8 cellular contexts compared by ENCODE assay signal in the genomic region with DNA sequence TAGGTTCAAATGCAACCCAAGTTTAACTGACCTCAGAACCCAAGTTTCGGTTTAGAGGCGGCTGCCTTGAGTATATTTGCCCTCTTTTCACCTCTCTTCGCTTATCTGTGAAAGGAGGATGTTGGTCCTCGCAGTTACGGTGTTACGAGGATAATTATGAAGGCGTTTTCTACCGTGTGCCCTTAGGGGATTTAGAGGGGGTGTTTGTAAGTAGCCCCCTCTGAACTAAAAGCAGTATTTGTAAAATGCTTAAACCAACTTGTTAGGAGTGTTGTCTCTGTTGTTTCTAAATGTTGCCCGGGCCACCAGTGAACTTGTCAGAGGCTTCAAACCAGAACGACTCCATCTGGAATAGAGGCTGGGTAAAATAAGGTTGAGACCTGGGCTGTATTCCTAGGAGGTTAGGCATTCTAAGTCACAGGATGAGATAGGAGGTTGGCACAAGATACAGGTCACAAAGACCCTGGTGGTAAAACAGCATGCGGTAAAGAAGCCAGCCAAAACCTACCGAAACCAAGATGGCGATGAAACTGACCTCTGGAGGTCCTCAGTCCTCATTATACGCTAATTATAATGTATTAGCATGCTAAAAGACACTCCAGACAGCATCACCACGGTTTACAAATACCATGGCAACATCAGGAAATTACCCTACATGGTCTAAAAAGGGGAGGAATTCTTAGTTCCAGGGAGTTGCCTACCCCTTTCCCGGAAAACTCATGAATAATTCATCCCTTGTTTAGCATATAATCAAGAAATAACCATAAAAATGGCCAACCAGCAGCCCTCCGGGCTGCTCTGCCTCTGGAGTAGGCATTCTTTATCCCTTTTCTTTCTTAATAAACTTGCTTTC. TPM values are rescaled to one million over a fixed set of nuclear protein-coding genes. Genes with fewer than 3 reads are reported as not detected.
A peak's percentile ranks its signal among the peaks of the same experiment; 100 is the strongest.
DNase-seq lines count a peak whose midpoint lies in the region; ATAC-seq and TF ChIP-seq lines count a peak whose summit lies in the region.

No MANE protein-coding gene starts in this region.

- TF ChIP-seq POLR2A in lower leg skin (IDR thresholded peaks at IDR 0.05) = no peak
- TF ChIP-seq POLR2A in upper lobe of left lung (IDR thresholded peaks at IDR 0.05) = no peak

- no peaks in the 10 kb centered on the region for H3K27me3 ChIP-seq in upper lobe of left lung

- peaks cover 13 to 22% (median 19%) of the 10 kb centered on the region in 4 donors for H3K4me1 ChIP-seq in upper lobe of left lung

- TF ChIP-seq EP300 in upper lobe of left lung (IDR thresholded peaks at IDR 0.05) = no peak

- H3K4me3 ChIP-seq in lower leg skin (ENCODE audit: low read depth, poor library complexity, severe bottlenecking) = peak overlapping the region; percentile 42
- H3K4me3 ChIP-seq in upper lobe of left lung = peak overlapping the region; percentile 42 to 73 (median 64)

- no peaks in the 10 kb centered on the region for H3K9me3 ChIP-seq in upper lobe of left lung

- TF ChIP-seq CTCF in lower leg skin (IDR thresholded peaks at IDR 0.05) (no peak), upper lobe of left lung (IDR thresholded peaks at IDR 0.05) (no peak)

- intact Hi-C loops in lower leg skin (cut with DNase I; ENCODE audit: low total_unique reads) = no loop called here

- peaks cover 0 to 10% (median 0%) of the 10 kb centered on the region in 4 donors for H3K36me3 ChIP-seq in upper lobe of left lung

- peak overlapping the region; percentile 81 to 93 (median 92) for H3K27ac ChIP-seq in upper lobe of left lung

- peak; percentile 26 for ATAC-seq in HG02870 (IDR thresholded peaks at IDR 0.05; ENCODE audit: unreplicated experiment)
- ATAC-seq in upper lobe of left lung (ENCODE audit: low FRiP score in 2 of 2) = peak in 1 of 2 donors; percentile 13

- WGBS in lower leg skin, 2 donors = 46 to 49% methylated on average over 17 of the region's 17 CpGs
- 51% methylated on average over 17 of the region's 17 CpGs for WGBS in upper lobe of left lung, 2 donors

- DNase-seq in DMS 273 (lab: John Stamatoyannopoulos, UW; ENCODE audit: unreplicated experiment) (peak; percentile 85), astrocyte of the hippocampus (ENCODE audit: low read depth, low spot score) (peak; percentile 91), lower leg skin (ENCODE audit: low spot score in 2 of 2) (no peak), upper lobe of left lung (no peak), kidney glomerular epithelial cell (lab: John Stamatoyannopoulos, UW) (no peak), ureter (ENCODE audit: low spot score) (no peak), OCI-M2 (lab: John Stamatoyannopoulos, UW; ENCODE audit: unreplicated experiment) (no peak)

RNA-seq across cellular contexts. Expression of gene PSRC1, which starts 1.0 kb away (rescaled TPM):
- 1 to 10 TPM; 2.8 to 6.9 (median 5.3) TPM for total RNA-seq in lower leg skin
- 10 to 100 TPM in 2 of 6 donors, 1 to 10 TPM in 4; 1.5 to 16.8 (median 4.9) TPM for total RNA-seq in upper lobe of left lung
- total RNA-seq in ureter = 3.1 TPM

RNA-seq across cellular contexts. Expression of gene MYBPHL, which starts 22.8 kb away (rescaled TPM):
- total RNA-seq in lower leg skin (not detected), upper lobe of left lung (1 to 10 TPM in 5 of 6 donors, not detected in 1; 1.8 to 8.6 (median 3.1) TPM), ureter (not detected)

RNA-seq across cellular contexts. Expression of gene CELSR2, which starts 34.6 kb away (rescaled TPM):
- total RNA-seq in lower leg skin (100 to 1,000 TPM in 2 of 4 donors, 10 to 100 TPM in 2; 86.4 to 109 (median 102) TPM), upper lobe of left lung (10 to 100 TPM in 2 of 6 donors, 1 to 10 TPM in 4; 5.9 to 27.2 (median 8.8) TPM), ureter (19.2 TPM)

Comparison
In these comparisons a context has a peak if more than half of its experiments do, and no peak if none do; other contexts are left out.
1. DNase-seq: peak in DMS 273 (single experiment) and astrocyte of the hippocampus (single experiment); none in lower leg skin (0 of 2), upper lobe of left lung (0 of 2), kidney glomerular epithelial cell (single experiment), ureter (single experiment) and OCI-M2 (single experiment).